Comparison of ENCODE assay signal across 1 cellular context in genomic region chr3:129045675-129046036, GRCh38.
TF ChIP-seq lines count a peak whose summit lies in the region.

No MANE protein-coding gene starts in this region.

TF ChIP-seq in HepG2, 621 proteins besides CTCF, POLR2A, EP300 and RAD21:
- TF ChIP-seq MYC (CRISPR knock-in tag; IDR thresholded peaks at IDR 0.05; ENCODE audit: borderline replicate concordance) (no peak), RBM39 (IDR thresholded peaks at IDR 0.05; ENCODE audit: low read depth, low read length, poor library complexity, severe bottlenecking) (no peak), ZNF205 (CRISPR knock-in tag; IDR thresholded peaks at IDR 0.05) (no peak), ZBTB43 (CRISPR knock-in tag; conservative IDR thresholded peaks at IDR 0.05) (no peak)
